Comparison of ENCODE assay signal across 27 cellular contexts in genomic region chrX:132834109-132834508, GRCh38.
"Had no signal": no experiment of that assay in that cellular context is flagged by ENCODE, and none has a peak within 500 bp of the region (broad histone marks: within the 10 kb centered on the region; RNA-seq: fewer than 3 reads in every experiment).

No MANE protein-coding gene starts in this region.

- H3K9me3 Mint-ChIP-seq: mesothelial cell of epicardium; naive thymus-derived CD4-positive, alpha-beta T cell; nephron progenitor cell; stimulated activated naive B cell treated with anti-CD40 and anti-IgM and Interleukin-4, amounts not matched to agents 10 μg/mL and 1 μg/mL and 100 μg/mL, for 72 hours; stimulated activated naive CD8-positive, alpha-beta T cell treated with anti-CD3 and anti-CD28 coated beads, Interleukin-15, Interleukin-2, amounts not matched to agents 100 ng/mL and 50 ng/mL, for 24 hours had no signal

- DNase-seq: dermis blood vessel endothelial cell; effector memory CD4-positive, alpha-beta T cell; foreskin keratinocyte; heart left ventricle; kidney; left lung; mesenchymal stem cell; naive thymus-derived CD4-positive, alpha-beta T cell; nephron progenitor cell; occipital lobe; ovary; posterior cingulate gyrus; psoas muscle; right cardiac atrium; spleen; stimulated activated naive B cell treated with anti-CD40 and anti-IgM and Interleukin-4, amounts not matched to agents 10 μg/mL and 1 μg/mL and 100 μg/mL, for 72 hours; transverse colon; upper lobe of right lung; uterus had no signal

- H3K27ac Mint-ChIP-seq: mesothelial cell of epicardium; naive thymus-derived CD4-positive, alpha-beta T cell; stimulated activated naive B cell treated with anti-CD40 and anti-IgM and Interleukin-4, amounts not matched to agents 10 μg/mL and 1 μg/mL and 100 μg/mL, for 72 hours; stimulated activated naive CD8-positive, alpha-beta T cell treated with anti-CD3 and anti-CD28 coated beads, Interleukin-15, Interleukin-2, amounts not matched to agents 100 ng/mL and 50 ng/mL, for 24 hours had no signal

- H3K4me1 Mint-ChIP-seq: naive thymus-derived CD4-positive, alpha-beta T cell; stimulated activated naive B cell treated with anti-CD40 and anti-IgM and Interleukin-4, amounts not matched to agents 10 μg/mL and 1 μg/mL and 100 μg/mL, for 72 hours had no signal

- H3K4me3 ChIP-seq: coronary artery, esophagus muscularis mucosa, gastroesophageal sphincter, heart left ventricle, hepatocyte, left lung, ovary, psoas muscle, skin epidermis, spleen, suprapubic skin, transverse colon, upper lobe of right lung, uterus had no signal

- FAIRE-seq: kidney had no signal

- H2AFZ ChIP-seq: hepatocyte had no signal

- H3K36me3 ChIP-seq: esophagus muscularis mucosa, gastroesophageal sphincter, heart left ventricle, left lung, ovary, spleen, suprapubic skin, transverse colon, upper lobe of right lung had no signal

- H3K27me3 ChIP-seq: esophagus muscularis mucosa, foreskin keratinocyte, gastroesophageal sphincter, hepatocyte, ovary, suprapubic skin, transverse colon, upper lobe of right lung had no signal

- H3K4me1 ChIP-seq: esophagus muscularis mucosa, gastroesophageal sphincter, heart left ventricle, left lung, psoas muscle, suprapubic skin, upper lobe of right lung, uterus had no signal

- H3K27me3 Mint-ChIP-seq: stimulated activated naive CD8-positive, alpha-beta T cell treated with anti-CD3 and anti-CD28 coated beads, Interleukin-15, Interleukin-2, amounts not matched to agents 100 ng/mL and 50 ng/mL, for 24 hours had no signal

- H3K4me2 ChIP-seq: hepatocyte had no signal

- H3K9me3 ChIP-seq: esophagus muscularis mucosa, gastroesophageal sphincter, heart left ventricle, left lung, ovary, psoas muscle, spleen, suprapubic skin, transverse colon, upper lobe of right lung, uterus had no signal

- H3K36me3 Mint-ChIP-seq: mesothelial cell of epicardium; naive thymus-derived CD4-positive, alpha-beta T cell; stimulated activated naive B cell treated with anti-CD40 and anti-IgM and Interleukin-4, amounts not matched to agents 10 μg/mL and 1 μg/mL and 100 μg/mL, for 72 hours had no signal

- H3K79me2 ChIP-seq: hepatocyte had no signal

- ATAC-seq: foreskin keratinocyte; gastroesophageal sphincter; heart left ventricle; naive thymus-derived CD4-positive, alpha-beta T cell; psoas muscle; right cardiac atrium; stimulated activated naive B cell treated with anti-CD40 and anti-IgM and Interleukin-4, amounts not matched to agents 10 μg/mL and 1 μg/mL and 100 μg/mL, for 72 hours; upper lobe of right lung had no signal

- H3K4me3 Mint-ChIP-seq: mesothelial cell of epicardium; naive thymus-derived CD4-positive, alpha-beta T cell; nephron progenitor cell; stimulated activated naive B cell treated with anti-CD40 and anti-IgM and Interleukin-4, amounts not matched to agents 10 μg/mL and 1 μg/mL and 100 μg/mL, for 72 hours; stimulated activated naive CD8-positive, alpha-beta T cell treated with anti-CD3 and anti-CD28 coated beads, Interleukin-15, Interleukin-2, amounts not matched to agents 100 ng/mL and 50 ng/mL, for 24 hours had no signal

- H3K27ac ChIP-seq: coronary artery, esophagus muscularis mucosa, foreskin keratinocyte, gastroesophageal sphincter, heart left ventricle, hepatocyte, left lung, ovary, psoas muscle, skin epidermis, spleen, suprapubic skin, transverse colon, upper lobe of right lung, uterus had no signal
